Comparison of ENCODE assay signal across 34 cellular contexts in genomic region chr3:1017879-1018278, GRCh38.
"Had no signal": no experiment of that assay in that cellular context is flagged by ENCODE, and none has a peak within 500 bp of the region (broad histone marks: within the 10 kb centered on the region; RNA-seq: fewer than 3 reads in every experiment).

No MANE protein-coding gene starts in this region.

- H3K36me3 ChIP-seq: MG63 had no signal

- H3K27ac ChIP-seq: KMS-11 had no signal

- H3K9me3 ChIP-seq: MG63 had no signal

- DNase-seq: Karpas-422, Kasumi-1, MG63, MM.1S, MV-4-11, NCI-H1048, NCI-H1092, NCI-H1092 treated with DMSO at 0.1 percent for 48 hours, NCI-H1105, NCI-H1105 treated with DMSO at 0.1 percent for 48 hours, NCI-H1417, NCI-H1417 treated with DMSO at 0.1 percent for 48 hours, NCI-H1436, NCI-H1436 treated with DMSO at 0.1 percent for 48 hours, NCI-H146, NCI-H1694, NCI-H1694 treated with DMSO at 0.1 percent for 48 hours, NCI-H187, NCI-H187 treated with DMSO at 0.1 percent for 48 hours, NCI-H1930, NCI-H2029, NCI-H2029 treated with DMSO at 0.1 percent for 48 hours, NCI-H2081, NCI-H2081 treated with DMSO at 0.1 percent for 48 hours, NCI-H2107, NCI-H2171, NCI-H2171 treated with DMSO at 0.1 percent for 48 hours, NCI-H2227 treated with DMSO at 0.1 percent for 48 hours, NCI-H226, NCI-H345, NCI-H446, NCI-H446 treated with DMSO at 0.1 percent for 48 hours, NCI-H510A had no signal

- H3K4me3 ChIP-seq: MG63 had no signal

- H3K27me3 ChIP-seq: MG63 had no signal
